In the genomic region with DNA sequence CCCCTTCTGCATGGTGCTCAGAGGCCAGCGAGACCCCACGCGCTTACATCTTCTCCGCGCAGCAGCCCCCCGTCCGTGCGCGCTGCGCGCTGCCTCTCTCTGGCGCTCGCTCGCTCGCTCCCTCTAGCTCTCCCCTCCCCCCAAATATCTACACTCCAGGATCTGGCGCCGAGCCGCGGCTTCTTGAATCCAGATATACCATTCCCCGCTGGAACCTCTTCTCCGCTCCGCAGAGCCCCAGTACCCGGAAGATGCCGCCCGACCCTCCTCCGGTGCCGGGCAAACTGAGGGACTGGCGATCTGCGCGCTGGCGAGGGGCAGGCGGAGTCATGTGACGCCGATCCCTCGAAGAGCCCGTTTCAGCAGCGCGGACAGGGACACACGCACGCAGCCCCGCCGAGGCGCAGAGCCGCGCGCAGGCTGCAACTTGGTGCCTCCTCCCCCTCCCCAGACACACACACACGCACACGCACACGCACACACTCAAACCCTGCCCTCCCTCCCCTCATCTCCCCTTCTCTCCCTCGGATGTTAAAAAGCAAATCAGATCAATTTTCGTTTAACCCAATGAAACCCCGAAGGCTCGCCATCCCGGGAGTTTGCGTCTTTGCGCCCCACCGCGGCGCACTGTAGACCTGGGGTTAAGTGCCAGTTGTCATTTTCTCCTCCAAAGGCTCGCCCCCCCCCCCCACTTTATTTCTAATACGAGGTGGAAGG, we compare ENCODE assay signal across 8 cellular contexts. TPM values are rescaled to one million over a fixed set of nuclear protein-coding genes. Genes with fewer than 3 reads are reported as not detected.
DNase-seq lines count a peak whose midpoint lies in the region; ATAC-seq, FAIRE-seq and TF ChIP-seq lines count a peak whose summit lies in the region.

A gene with protein sequence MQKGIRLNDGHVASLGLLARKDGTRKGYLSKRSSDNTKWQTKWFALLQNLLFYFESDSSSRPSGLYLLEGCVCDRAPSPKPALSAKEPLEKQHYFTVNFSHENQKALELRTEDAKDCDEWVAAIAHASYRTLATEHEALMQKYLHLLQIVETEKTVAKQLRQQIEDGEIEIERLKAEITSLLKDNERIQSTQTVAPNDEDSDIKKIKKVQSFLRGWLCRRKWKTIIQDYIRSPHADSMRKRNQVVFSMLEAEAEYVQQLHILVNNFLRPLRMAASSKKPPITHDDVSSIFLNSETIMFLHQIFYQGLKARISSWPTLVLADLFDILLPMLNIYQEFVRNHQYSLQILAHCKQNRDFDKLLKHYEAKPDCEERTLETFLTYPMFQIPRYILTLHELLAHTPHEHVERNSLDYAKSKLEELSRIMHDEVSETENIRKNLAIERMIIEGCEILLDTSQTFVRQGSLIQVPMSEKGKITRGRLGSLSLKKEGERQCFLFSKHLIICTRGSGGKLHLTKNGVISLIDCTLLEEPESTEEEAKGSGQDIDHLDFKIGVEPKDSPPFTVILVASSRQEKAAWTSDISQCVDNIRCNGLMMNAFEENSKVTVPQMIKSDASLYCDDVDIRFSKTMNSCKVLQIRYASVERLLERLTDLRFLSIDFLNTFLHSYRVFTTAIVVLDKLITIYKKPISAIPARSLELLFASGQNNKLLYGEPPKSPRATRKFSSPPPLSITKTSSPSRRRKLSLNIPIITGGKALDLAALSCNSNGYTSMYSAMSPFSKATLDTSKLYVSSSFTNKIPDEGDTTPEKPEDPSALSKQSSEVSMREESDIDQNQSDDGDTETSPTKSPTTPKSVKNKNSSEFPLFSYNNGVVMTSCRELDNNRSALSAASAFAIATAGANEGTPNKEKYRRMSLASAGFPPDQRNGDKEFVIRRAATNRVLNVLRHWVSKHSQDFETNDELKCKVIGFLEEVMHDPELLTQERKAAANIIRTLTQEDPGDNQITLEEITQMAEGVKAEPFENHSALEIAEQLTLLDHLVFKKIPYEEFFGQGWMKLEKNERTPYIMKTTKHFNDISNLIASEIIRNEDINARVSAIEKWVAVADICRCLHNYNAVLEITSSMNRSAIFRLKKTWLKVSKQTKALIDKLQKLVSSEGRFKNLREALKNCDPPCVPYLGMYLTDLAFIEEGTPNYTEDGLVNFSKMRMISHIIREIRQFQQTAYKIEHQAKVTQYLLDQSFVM (N-terminal part only) (minus strand): TSS at position 294 of the 717 bp plus-strand sequence. CDS start 282 bp downstream, at position 12.

- peaks cover 6% of the 10 kb centered on the region for H3K4me1 Mint-ChIP-seq in glutamatergic neuron (ENCODE audit: low read depth, unreplicated experiment)

- no peak for FAIRE-seq in GM19239 (lab: Jason Lieb, UNC)

- H3K27me3 Mint-ChIP-seq in glutamatergic neuron (ENCODE audit: unreplicated experiment): peaks cover 30% of the 10 kb centered on the region

- 0 out of 2 replicates have a peak within 1 kb of the TSS, but pooled peaks have one; percentile 11 for H3K4me2 ChIP-seq in OCI-LY7 (ENCODE audit: low read length)

- intact Hi-C loops in OCI-LY7 (cut with micrococcal nuclease; ENCODE audit: unreplicated experiment): no loop called here
- intact Hi-C loops in psoas muscle (cut with DNase I): no loop called here

- H4K20me1 ChIP-seq in OCI-LY7 (ENCODE audit: insufficient read depth, low read length): no peaks in the 10 kb centered on the region

- TF ChIP-seq CTCF in OCI-LY7 (conservative IDR thresholded peaks at IDR 0.05; ENCODE audit: low read length) (no peak), glutamatergic neuron (IDR thresholded peaks at IDR 0.05; ENCODE audit: partially characterized antibody, unreplicated experiment) (no peak), psoas muscle (IDR thresholded peaks at IDR 0.05) (no peak)

- H2AFZ ChIP-seq in OCI-LY7 (ENCODE audit: low read length): no peak within 1 kb of the TSS

- H3K27ac Mint-ChIP-seq in glutamatergic neuron (ENCODE audit: unreplicated experiment): peak within 1 kb of the TSS; percentile 48

- H3K79me2 ChIP-seq in OCI-LY7 (ENCODE audit: insufficient read depth, low read depth, low read length): no peaks in the 10 kb centered on the region

- H3K9me3 Mint-ChIP-seq in glutamatergic neuron (ENCODE audit: unreplicated experiment): peaks cover 2% of the 10 kb centered on the region

- no TSS peak for BruUV-seq in OCI-LY7 (replicated peaks; lab: Mats Ljungman, UMichigan)

- H3K36me3 ChIP-seq in OCI-LY7 (ENCODE audit: insufficient read depth, low read length) (no peaks in the 10 kb centered on the region), psoas muscle (ENCODE audit: insufficient read depth in 1 of 2, low read depth in 1 of 2) (no peaks in the 10 kb centered on the region)

- peaks cover 6% of the 10 kb centered on the region for H3K36me3 Mint-ChIP-seq in glutamatergic neuron (ENCODE audit: unreplicated experiment)

- H3K9me2 ChIP-seq in OCI-LY7 (ENCODE audit: insufficient read depth, low read length): no peaks in the 10 kb centered on the region

- H3K27ac ChIP-seq in OCI-LY7 (ENCODE audit: low read depth, low read length, poor library complexity, severe bottlenecking) (no peak within 1 kb of the TSS), psoas muscle (no peak within 1 kb of the TSS)

- 1% methylated on average over 59 to 61 of the region's 61 CpGs for WGBS in psoas muscle, 3 donors

- peaks cover 0 to 84% (median 31%) of the 10 kb centered on the region in 3 donors for H3K27me3 ChIP-seq in psoas muscle (ENCODE audit: insufficient read depth in 3 of 3, low read length in 2 of 3)

- ATAC-seq in psoas muscle: no peak
- no peak for ATAC-seq in HG02973 (IDR thresholded peaks at IDR 0.05; ENCODE audit: unreplicated experiment)

- H3K9me3 ChIP-seq in OCI-LY7 (ENCODE audit: low read length): no peaks in the 10 kb centered on the region
- no peaks in the 10 kb centered on the region for H3K9me3 ChIP-seq in psoas muscle

- H3K4me3 ChIP-seq in OCI-LY7 (ENCODE audit: low read depth, low read length, poor library complexity, severe bottlenecking) (no peak within 1 kb of the TSS), psoas muscle (peak within 1 kb of the TSS; percentile 49)

- H3K4me1 ChIP-seq in OCI-LY7 (ENCODE audit: insufficient read depth, low read length, poor library complexity, severe bottlenecking) (no peaks in the 10 kb centered on the region), psoas muscle (no peaks in the 10 kb centered on the region)

- CTCF ChIA-PET in OCI-LY7 (lab: Charles Lee; ENCODE audit: unreplicated experiment): no interaction called here

- peak within 1 kb of the TSS; percentile 92 for H3K4me3 Mint-ChIP-seq in glutamatergic neuron (ENCODE audit: unreplicated experiment)

- peak; percentile 6 for DNase-seq in ELR (ENCODE audit: low read depth)
- DNase-seq in OCI-LY7 (ENCODE audit: low spot score): no peak
- DNase-seq in glutamatergic neuron: peak; percentile 62
- no peak for DNase-seq in psoas muscle
- DNase-seq in globus pallidus (ENCODE audit: low spot score): no peak
- no peak for DNase-seq in NCI-H446 treated with DMSO at 0.1 percent for 48 hours (lab: John Stamatoyannopoulos, UW)
- no peak for DNase-seq in GM19239 (ENCODE audit: insufficient read length, low spot score)

- POLR2A ChIA-PET in OCI-LY7 (lab: Charles Lee): interaction anchor here (0.6 to 0.7 kb wide), 2 partner anchors 9 to 14 kb away, joined by 4 to 5 read pairs; no protein-coding TSS in a partner anchor

RNA-seq across cellular contexts. Expression of the gene that starts here (rescaled TPM):
- 3.0 and 3.9 TPM in 2 replicates for total RNA-seq in OCI-LY7 (2014; rRNA removed; shearing (Covaris generic))
- total RNA-seq in OCI-LY7 (2022) (4.5 and 7.3 TPM in 2 replicates), glutamatergic neuron (ENCODE audit: unreplicated experiment) (0.32 TPM), psoas muscle (not detected)
- polyA plus RNA-seq in psoas muscle: under 1 TPM in 2 of 3 donors, not detected in 1; 0.03 to 0.05 TPM

Comparison
In these comparisons a context has a peak if more than half of its experiments do, and no peak if none do; other contexts are left out.
1. Peak in DNase-seq in glutamatergic neuron; RNA of the gene not detected or under 1 TPM.